In genomic region chr1:184210822-184211221, GRCh38 we compare ENCODE assay signal across 31 cellular contexts.
DNase-seq lines count a peak whose midpoint lies in the region; ATAC-seq, FAIRE-seq and TF ChIP-seq lines count a peak whose summit lies in the region.
"Had no signal": no experiment of that assay in that cellular context is flagged by ENCODE, and none has a peak within 500 bp of the region (broad histone marks: within the 10 kb centered on the region; RNA-seq: fewer than 3 reads in every experiment).

No MANE protein-coding gene starts in this region.

- H3K27me3 ChIP-seq in H9 (ENCODE audit: insufficient read depth, low read length) (no peaks in the 10 kb centered on the region), foreskin keratinocyte (peaks cover 34% of the 10 kb centered on the region), right cardiac atrium (ENCODE audit: control insufficient read depth, insufficient read depth) (no peaks in the 10 kb centered on the region)
- H3K27me3 ChIP-seq: BLaER1 treated with 17β-estradiol and CSF1 and Interleukin-3, amounts not matched to agents 10 nM and 100 nM; Peyer's patch; suprapubic skin; upper lobe of left lung had no signal

- no peaks in the 10 kb centered on the region for H3K23me2 ChIP-seq in H9 (ENCODE audit: insufficient read length, low read depth, low read length, poor library complexity, severe bottlenecking)

- H3K23ac ChIP-seq in H9 (ENCODE audit: insufficient read length, low read depth, low read length) = no peak overlapping the region

- no peak overlapping the region for H3K27ac Mint-ChIP-seq in H9
- H3K27ac Mint-ChIP-seq: activated CD8-positive, alpha-beta memory T cell treated with anti-CD3 and anti-CD28 coated beads, Interleukin-2, amount 10 ng/mL, durations not matched to agents 7 days and 5 days; effector memory CD8-positive, alpha-beta T cell; HFFc6; mesothelial cell of epicardium; naive B cell; stimulated activated memory B cell treated with anti-CD40 and anti-IgM and Interleukin-4, amounts not matched to agents 10 μg/mL and 1 μg/mL and 100 μg/mL, for 72 hours; T-cell; WTC11 had no signal

- no peaks in the 10 kb centered on the region; a peak in 2 of 7 replicates for H3K36me3 Mint-ChIP-seq in H9 (ENCODE audit: insufficient read depth in 1 of 3, low read depth in 3 of 3)
- H3K36me3 Mint-ChIP-seq: activated CD8-positive, alpha-beta memory T cell treated with anti-CD3 and anti-CD28 coated beads, Interleukin-2, amount 10 ng/mL, durations not matched to agents 7 days and 5 days; mesothelial cell of epicardium; naive B cell; stimulated activated memory B cell treated with anti-CD40 and anti-IgM and Interleukin-4, amounts not matched to agents 10 μg/mL and 1 μg/mL and 100 μg/mL, for 72 hours; T-cell; WTC11 had no signal

- H3K9ac ChIP-seq in H9 (ENCODE audit: extremely low read depth, insufficient read length, low read length) = no peak overlapping the region
- H3K9ac ChIP-seq: BLaER1 treated with 17β-estradiol and CSF1 and Interleukin-3, amounts not matched to agents 10 nM and 100 nM had no signal

- H3K4me3 Mint-ChIP-seq in H9 = no peak overlapping the region
- H3K4me3 Mint-ChIP-seq: activated CD8-positive, alpha-beta memory T cell treated with anti-CD3 and anti-CD28 coated beads, Interleukin-2, amount 10 ng/mL, durations not matched to agents 7 days and 5 days; effector memory CD8-positive, alpha-beta T cell; HFFc6; mesothelial cell of epicardium; naive B cell; stimulated activated memory B cell treated with anti-CD40 and anti-IgM and Interleukin-4, amounts not matched to agents 10 μg/mL and 1 μg/mL and 100 μg/mL, for 72 hours; T-cell; WTC11 had no signal

- no peak for DNase-seq in H9
- peak; percentile 30 for DNase-seq in RPMI8226
- no peak for DNase-seq in foreskin keratinocyte
- peak; percentile 59 for DNase-seq in retina
- DNase-seq in right cardiac atrium = no peak
- DNase-seq in GM19239 (ENCODE audit: insufficient read length, low spot score) = no peak
- no peak for DNase-seq in DMS114 treated with DMSO at 0.1 percent for 48 hours (lab: John Stamatoyannopoulos, UW; ENCODE audit: unreplicated experiment)
- DNase-seq in SIG-M5 treated with dmso at 0.1 percent for 504 hours (lab: John Stamatoyannopoulos, UW; ENCODE audit: unreplicated experiment) = no peak
- DNase-seq: activated CD4-positive, alpha-beta T cell treated with anti-CD3 and anti-CD28 coated beads, Interleukin-2, amount 50 U/mL, for 4 hours; activated CD8-positive, alpha-beta memory T cell treated with anti-CD3 and anti-CD28 coated beads, Interleukin-2, amount 10 ng/mL, durations not matched to agents 7 days and 5 days; activated gamma-delta T cell treated with Interleukin-2 at 50 U/mL for 16 hours; activated T-cell treated with anti-CD3 and anti-CD28 coated beads, Interleukin-2, amount 50 U/mL, for 48 hours; cortex of kidney; effector memory CD8-positive, alpha-beta T cell; head of caudate nucleus; naive B cell; NCI-H1092 treated with DMSO at 0.1 percent for 48 hours; NCI-H2029 treated with DMSO at 0.1 percent for 48 hours; NK-92 treated with Interleukin-12 subunit alpha and Interleukin-12 subunit beta, amount 100 ng/mL, for 24 hours; occipital lobe; Peyer's patch; SIG-M5; T-cell had no signal

- no peak overlapping the region for H2BK20ac ChIP-seq in H9 (ENCODE audit: low read depth, low read length, poor library complexity, severe bottlenecking)

- H3K9me3 Mint-ChIP-seq in H9 = no peaks in the 10 kb centered on the region
- H3K9me3 Mint-ChIP-seq: effector memory CD8-positive, alpha-beta T cell; HFFc6; mesothelial cell of epicardium; naive B cell; stimulated activated memory B cell treated with anti-CD40 and anti-IgM and Interleukin-4, amounts not matched to agents 10 μg/mL and 1 μg/mL and 100 μg/mL, for 72 hours; T-cell; WTC11 had no signal

- no peak overlapping the region for H4K8ac ChIP-seq in H9 (replicated peaks; ENCODE audit: insufficient read length, low read depth, low read length)

- no peak overlapping the region for H3K27ac ChIP-seq in H9 (ENCODE audit: insufficient read length, low read depth, low read length)
- no peak overlapping the region for H3K27ac ChIP-seq in foreskin keratinocyte
- H3K27ac ChIP-seq in right cardiac atrium (ENCODE audit: low read length) = no peak overlapping the region
- H3K27ac ChIP-seq: BLaER1 treated with 17β-estradiol and CSF1 and Interleukin-3, amounts not matched to agents 10 nM and 100 nM; Peyer's patch; suprapubic skin; upper lobe of left lung had no signal

- no peak overlapping the region for H3K4ac ChIP-seq in H9 (ENCODE audit: low read depth, low read length)

- H3T11ph ChIP-seq in H9 (ENCODE audit: low read length) = no peak overlapping the region

- no peak overlapping the region for H3K18ac ChIP-seq in H9 (ENCODE audit: insufficient read length, low read depth, low read length)

- intact Hi-C loops in right cardiac atrium (cut with DNase I) = no loop called here

- no peak overlapping the region for H3K4me2 ChIP-seq in H9 (ENCODE audit: insufficient read depth, insufficient read length, low read length)

- H3K4me3 ChIP-seq in right cardiac atrium (ENCODE audit: low read length) = no peak overlapping the region
- H3K4me3 ChIP-seq: BLaER1 treated with 17β-estradiol and CSF1 and Interleukin-3, amounts not matched to agents 10 nM and 100 nM; Peyer's patch; suprapubic skin; upper lobe of left lung had no signal

- no peaks in the 10 kb centered on the region for H4K20me1 ChIP-seq in H9 (ENCODE audit: control insufficient read depth, insufficient read depth, insufficient read length)
- H4K20me1 ChIP-seq: BLaER1 treated with 17β-estradiol and CSF1 and Interleukin-3, amounts not matched to agents 10 nM and 100 nM had no signal

- no peak overlapping the region for H2AK5ac ChIP-seq in H9 (ENCODE audit: insufficient read length, low read length)

- no peaks in the 10 kb centered on the region for H3K79me2 ChIP-seq in H9 (ENCODE audit: insufficient read depth, low read length)

- ATAC-seq in foreskin keratinocyte = no peak
- ATAC-seq in right cardiac atrium = no peak
- ATAC-seq: activated CD8-positive, alpha-beta memory T cell treated with anti-CD3 and anti-CD28 coated beads, Interleukin-2, amount 10 ng/mL, durations not matched to agents 7 days and 5 days; effector memory CD8-positive, alpha-beta T cell; stimulated activated memory B cell treated with anti-CD40 and anti-IgM and Interleukin-4, amounts not matched to agents 10 μg/mL and 1 μg/mL and 100 μg/mL, for 72 hours; T-cell; WTC11 had no signal

- no peak overlapping the region for H3K14ac ChIP-seq in H9 (ENCODE audit: insufficient read depth, low read length)

- no peaks in the 10 kb centered on the region for H3K79me1 ChIP-seq in H9 (ENCODE audit: insufficient read depth, low read depth, low read length, poor library complexity, severe bottlenecking)

- WGBS in H9 (ENCODE audit: extremely low coverage, insufficient read length, low lambda C conversion rate) = no CpG with 5 or more reads among the region's 6 CpGs
- 87% methylated on average over 6 of the region's 6 CpGs for WGBS in right cardiac atrium

- H4K91ac ChIP-seq in H9 (ENCODE audit: insufficient read length, low read depth, low read length) = no peak overlapping the region

- no peak overlapping the region for H2BK12ac ChIP-seq in H9 (ENCODE audit: insufficient read length, low read depth, low read length)

- H3K27me3 Mint-ChIP-seq in H9 (ENCODE audit: low read depth) = no peaks in the 10 kb centered on the region

- no peak overlapping the region for H2BK15ac ChIP-seq in H9 (ENCODE audit: low read depth, low read length)

- H3K56ac ChIP-seq in H9 (ENCODE audit: insufficient read length, low read depth, low read length) = no peak overlapping the region

- no peak overlapping the region for H2BK120ac ChIP-seq in H9 (ENCODE audit: low read depth, low read length, poor library complexity, severe bottlenecking)

- no peak overlapping the region for H2AFZ ChIP-seq in H9 (ENCODE audit: low read length)

- H3K4me1 Mint-ChIP-seq in H9 = peaks cover 0 to 2% of the 10 kb centered on the region in 2 experiments; a peak in 1 of 4 replicates
- H3K4me1 Mint-ChIP-seq: activated CD8-positive, alpha-beta memory T cell treated with anti-CD3 and anti-CD28 coated beads, Interleukin-2, amount 10 ng/mL, durations not matched to agents 7 days and 5 days; naive B cell; T-cell; WTC11 had no signal

- H2BK5ac ChIP-seq in H9 (ENCODE audit: insufficient read length, low read length) = no peak overlapping the region

- no peaks in the 10 kb centered on the region for H3K4me1 ChIP-seq in H9 (ENCODE audit: insufficient read depth, low read length)
- no peaks in the 10 kb centered on the region for H3K4me1 ChIP-seq in foreskin keratinocyte
- peaks cover 3% of the 10 kb centered on the region for H3K4me1 ChIP-seq in right cardiac atrium (ENCODE audit: control insufficient read depth, insufficient read depth, low read length)
- H3K4me1 ChIP-seq: Peyer's patch, suprapubic skin had no signal

- H3K9me3 ChIP-seq in H9 (ENCODE audit: control insufficient read depth, low read depth, low read length) (no peaks in the 10 kb centered on the region), right cardiac atrium (ENCODE audit: control insufficient read depth, low read length) (no peaks in the 10 kb centered on the region)
- H3K9me3 ChIP-seq: BLaER1 treated with 17β-estradiol and CSF1 and Interleukin-3, amounts not matched to agents 10 nM and 100 nM; Peyer's patch; suprapubic skin; upper lobe of left lung had no signal

- no peak for FAIRE-seq in GM19239 (lab: Jason Lieb, UNC)
- FAIRE-seq: keratinocyte had no signal

- H4K5ac ChIP-seq in H9 (ENCODE audit: insufficient read length, low read depth, low read length) = no peak overlapping the region

- TF ChIP-seq CTCF in H9 (conservative IDR thresholded peaks at IDR 0.05) (peak; percentile 31; the same call in 1 of the 3 replicates), foreskin keratinocyte (conservative IDR thresholded peaks at IDR 0.05) (peak; percentile 13)

Comparison
In these comparisons a context has a peak if more than half of its experiments do, and no peak if none do; other contexts are left out.
1. DNase-seq: peak in RPMI8226 (single experiment) and retina (single experiment); none in H9 (single experiment), foreskin keratinocyte (0 of 2), right cardiac atrium (0 of 3), GM19239 (single experiment), DMS114 treated with DMSO at 0.1 percent for 48 hours (single experiment) and SIG-M5 treated with dmso at 0.1 percent for 504 hours (single experiment).